8 cellular contexts compared by ENCODE assay signal in the genomic region with DNA sequence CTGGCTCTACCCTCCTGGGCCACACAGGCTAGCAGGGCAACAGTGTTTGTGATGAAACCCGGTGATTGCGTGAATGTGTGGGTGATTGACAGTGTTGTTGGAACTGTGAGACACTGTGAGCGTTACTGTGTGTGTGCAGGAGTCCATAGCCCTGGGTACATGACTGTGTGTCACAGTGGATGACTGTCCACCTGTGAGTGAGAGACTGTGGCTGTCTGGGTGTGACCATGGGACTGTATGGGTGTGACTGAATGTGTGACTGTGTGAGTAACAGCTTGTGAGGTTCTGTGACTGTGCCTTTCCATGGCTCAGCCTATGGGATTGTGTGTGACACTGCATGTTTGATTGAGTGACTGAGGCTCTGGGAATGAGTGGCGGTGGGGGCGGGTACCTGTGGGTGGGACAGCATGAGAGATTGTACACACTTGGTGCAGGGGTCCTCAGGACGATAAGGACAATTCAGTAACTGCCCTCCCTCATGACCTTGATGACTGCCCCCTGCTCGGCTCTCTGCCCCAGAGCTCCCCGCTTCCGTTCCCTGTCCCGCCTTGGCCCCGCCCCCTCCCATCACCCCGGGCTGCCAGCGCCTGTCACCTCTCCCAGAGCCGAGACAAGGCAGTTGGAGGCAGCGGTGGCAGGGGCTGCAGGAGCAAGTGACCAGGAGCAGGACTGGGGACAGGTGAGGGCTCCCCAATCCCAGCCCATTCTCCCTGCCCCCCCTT. TPM values are rescaled to one million over a fixed set of nuclear protein-coding genes. Genes with fewer than 3 reads are reported as not detected.
DNase-seq lines count a peak whose midpoint lies in the region; ATAC-seq, FAIRE-seq and TF ChIP-seq lines count a peak whose summit lies in the region.

A gene with protein sequence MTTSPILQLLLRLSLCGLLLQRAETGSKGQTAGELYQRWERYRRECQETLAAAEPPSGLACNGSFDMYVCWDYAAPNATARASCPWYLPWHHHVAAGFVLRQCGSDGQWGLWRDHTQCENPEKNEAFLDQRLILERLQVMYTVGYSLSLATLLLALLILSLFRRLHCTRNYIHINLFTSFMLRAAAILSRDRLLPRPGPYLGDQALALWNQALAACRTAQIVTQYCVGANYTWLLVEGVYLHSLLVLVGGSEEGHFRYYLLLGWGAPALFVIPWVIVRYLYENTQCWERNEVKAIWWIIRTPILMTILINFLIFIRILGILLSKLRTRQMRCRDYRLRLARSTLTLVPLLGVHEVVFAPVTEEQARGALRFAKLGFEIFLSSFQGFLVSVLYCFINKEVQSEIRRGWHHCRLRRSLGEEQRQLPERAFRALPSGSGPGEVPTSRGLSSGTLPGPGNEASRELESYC (plus strand): TSS at position 602 of the 722 bp plus-strand sequence. CDS start 1,300 bp downstream, outside the sequence.

- H2AFZ ChIP-seq in neural progenitor cell (replicated peaks), result peak within 1 kb of the TSS; percentile 4

- no peak for TF ChIP-seq CTCF in neural progenitor cell (IDR thresholded peaks at IDR 0.05)

- peak within 1 kb of the TSS; percentile 74 for H3K4me2 ChIP-seq in neural progenitor cell

- H3K27me3 Mint-ChIP-seq in activated CD8-positive, alpha-beta memory T cell treated with anti-CD3 and anti-CD28 coated beads, Interleukin-2, amount 10 ng/mL, durations not matched to agents 7 days and 5 days, result peaks cover 10% of the 10 kb centered on the region
- peaks cover 39% of the 10 kb centered on the region for H3K27me3 Mint-ChIP-seq in neural progenitor cell (ENCODE audit: insufficient read depth, low read depth)

- peaks cover 33% of the 10 kb centered on the region for H3K4me1 Mint-ChIP-seq in activated CD8-positive, alpha-beta memory T cell treated with anti-CD3 and anti-CD28 coated beads, Interleukin-2, amount 10 ng/mL, durations not matched to agents 7 days and 5 days
- peaks cover 27% of the 10 kb centered on the region for H3K4me1 Mint-ChIP-seq in neural progenitor cell

- peaks cover 8% of the 10 kb centered on the region for H4K20me1 ChIP-seq in neural progenitor cell (ENCODE audit: low read depth)

- DNase-seq in NCI-H2227 (lab: John Stamatoyannopoulos, UW; ENCODE audit: unreplicated experiment), result peak; percentile 31
- DNase-seq in NCI-H2227 treated with DMSO at 0.1 percent for 48 hours (lab: John Stamatoyannopoulos, UW), result no peak
- peak; percentile 28 to 46 for DNase-seq in NOMO-1 (lab: John Stamatoyannopoulos, UW; ENCODE audit: unreplicated experiment in 2 of 2)
- DNase-seq in activated CD8-positive, alpha-beta memory T cell treated with anti-CD3 and anti-CD28 coated beads, Interleukin-2, amount 10 ng/mL, durations not matched to agents 7 days and 5 days, result peak; percentile 88
- DNase-seq in neural progenitor cell (ENCODE audit: low spot score), result peak; percentile 66
- DNase-seq in urothelium cell line (ENCODE audit: low spot score), result peak; percentile 67

- no peak within 1 kb of the TSS for H3K9ac ChIP-seq in neural progenitor cell

- no peaks in the 10 kb centered on the region for H3K36me3 Mint-ChIP-seq in activated CD8-positive, alpha-beta memory T cell treated with anti-CD3 and anti-CD28 coated beads, Interleukin-2, amount 10 ng/mL, durations not matched to agents 7 days and 5 days
- no peaks in the 10 kb centered on the region for H3K36me3 Mint-ChIP-seq in neural progenitor cell

- CTCF ChIA-PET in activated CD8-positive, alpha-beta memory T cell treated with anti-CD3 and anti-CD28 coated beads, Interleukin-2, amount 10 ng/mL, durations not matched to agents 7 days and 5 days (lab: Charles Lee), result interaction anchor here (0.8 to 5.9 kb wide), 6 partner anchors 12 to 169 kb away, joined by 3 to 48 read pairs (median 4); partner anchors contain the start of genes DMWD and PPM1N

- peak; percentile 75 for ATAC-seq in activated CD8-positive, alpha-beta memory T cell treated with anti-CD3 and anti-CD28 coated beads, Interleukin-2, amount 10 ng/mL, durations not matched to agents 7 days and 5 days
- no peak for ATAC-seq in GM21723 (IDR thresholded peaks at IDR 0.05; ENCODE audit: unreplicated experiment)

- peak; percentile 84 for FAIRE-seq in urothelium cell line (lab: Jason Lieb, UNC)

- H3K9me3 ChIP-seq in esophagus (ENCODE audit: control insufficient read depth in 2 of 2, insufficient read depth in 1 of 2, low read depth in 1 of 2, low read length in 1 of 2) (no peaks in the 10 kb centered on the region), neural progenitor cell (ENCODE audit: low read depth) (no peaks in the 10 kb centered on the region)

- H3K9me3 Mint-ChIP-seq in activated CD8-positive, alpha-beta memory T cell treated with anti-CD3 and anti-CD28 coated beads, Interleukin-2, amount 10 ng/mL, durations not matched to agents 7 days and 5 days (ENCODE audit: low read depth), result no peaks in the 10 kb centered on the region
- H3K9me3 Mint-ChIP-seq in neural progenitor cell, result no peaks in the 10 kb centered on the region

- peak within 1 kb of the TSS; percentile 75 for H3K27ac Mint-ChIP-seq in activated CD8-positive, alpha-beta memory T cell treated with anti-CD3 and anti-CD28 coated beads, Interleukin-2, amount 10 ng/mL, durations not matched to agents 7 days and 5 days
- H3K27ac Mint-ChIP-seq in neural progenitor cell, result peak within 1 kb of the TSS; percentile 93

- H3K4me3 Mint-ChIP-seq in activated CD8-positive, alpha-beta memory T cell treated with anti-CD3 and anti-CD28 coated beads, Interleukin-2, amount 10 ng/mL, durations not matched to agents 7 days and 5 days, result peak within 1 kb of the TSS; percentile 84
- peak within 1 kb of the TSS; percentile 86 for H3K4me3 Mint-ChIP-seq in neural progenitor cell

- H3K79me2 ChIP-seq in neural progenitor cell (ENCODE audit: low read depth), result no peaks in the 10 kb centered on the region

- WGBS in esophagus, 2 donors, result 6 to 13% methylated on average over 15 of the region's 15 CpGs

- H3K4me3 ChIP-seq in esophagus (ENCODE audit: low read depth in 1 of 2, low read length in 2 of 2), result peak within 1 kb of the TSS; percentile 28 to 32
- H3K4me3 ChIP-seq in neural progenitor cell, result peak within 1 kb of the TSS; percentile 39

- H3K4me1 ChIP-seq in esophagus (ENCODE audit: control insufficient read depth in 2 of 2, insufficient read depth in 2 of 2, low read length in 1 of 2), result peaks cover 5 to 7% of the 10 kb centered on the region in 2 donors
- peaks cover 12% of the 10 kb centered on the region for H3K4me1 ChIP-seq in neural progenitor cell

- H3K36me3 ChIP-seq in esophagus (ENCODE audit: control insufficient read depth in 2 of 2, insufficient read depth in 2 of 2, low read length in 1 of 2), result no peaks in the 10 kb centered on the region
- no peaks in the 10 kb centered on the region for H3K36me3 ChIP-seq in neural progenitor cell

- peak within 1 kb of the TSS; percentile 23 to 59 for H3K27ac ChIP-seq in esophagus (ENCODE audit: low read depth in 2 of 2, low read length in 1 of 2)
- H3K27ac ChIP-seq in neural progenitor cell, result no peak within 1 kb of the TSS

- peaks cover 0 to 2% of the 10 kb centered on the region in 2 donors for H3K27me3 ChIP-seq in esophagus (ENCODE audit: control insufficient read depth in 1 of 2, insufficient read depth in 2 of 2, low read length in 2 of 2)
- H3K27me3 ChIP-seq in neural progenitor cell, result peaks cover 59% of the 10 kb centered on the region

- peaks cover 32% of the 10 kb centered on the region for H3F3A ChIP-seq in neural progenitor cell (ENCODE audit: low read depth)

RNA-seq across cellular contexts. Expression of the gene that starts here (rescaled TPM):
- total RNA-seq in activated CD8-positive, alpha-beta memory T cell treated with anti-CD3 and anti-CD28 coated beads, Interleukin-2, amount 10 ng/mL, durations not matched to agents 7 days and 5 days, result 10 to 100 TPM; 12.1 to 14.7 TPM
- polyA plus RNA-seq in esophagus, result 1 to 10 TPM in 1 of 2 donors, under 1 TPM in 1; 0.62 to 2.1 TPM
- not detected in 2 replicates for total RNA-seq in neural progenitor cell (ENCODE audit: low replicate concordance)

Comparison
In these comparisons a context has a peak if more than half of its experiments do, and no peak if none do; other contexts are left out.
1. RNA of the gene that starts here (total RNA-seq): 12.1 to 14.7 TPM in activated CD8-positive, alpha-beta memory T cell treated with anti-CD3 and anti-CD28 coated beads, Interleukin-2, amount 10 ng/mL, durations not matched to agents 7 days and 5 days; not detected in neural progenitor cell; every median in the first group is over 10 times any median in the second.
2. Peak in DNase-seq, H3K4me3 ChIP-seq and H3K4me2 ChIP-seq in neural progenitor cell; RNA of the gene not detected or under 1 TPM.